In genomic region chr20:12827796-12828406, GRCh38 we compare ENCODE assay signal across 23 cellular contexts.
DNase-seq lines count a peak whose midpoint lies in the region; ATAC-seq and TF ChIP-seq lines count a peak whose summit lies in the region.
"Had no signal": no experiment of that assay in that cellular context is flagged by ENCODE, and none has a peak within 500 bp of the region (broad histone marks: within the 10 kb centered on the region; RNA-seq: fewer than 3 reads in every experiment).

No MANE protein-coding gene starts in this region.

- no peak overlapping the region for H3K4me2 ChIP-seq in GM23338
- H3K4me2 ChIP-seq: hepatocyte had no signal

- H3K9me3 Mint-ChIP-seq in GM23338 (no peaks in the 10 kb centered on the region; the same call in 1 of the 3 replicates), endothelial cell (ENCODE audit: unreplicated experiment) (no peaks in the 10 kb centered on the region)
- no peaks in the 10 kb centered on the region for H3K9me3 Mint-ChIP-seq in activated naive CD8-positive, alpha-beta T cell treated with anti-CD3 and anti-CD28 coated beads, Interleukin-2, amount 50 U/mL, for 24 hours
- H3K9me3 Mint-ChIP-seq: activated naive CD4-positive, alpha-beta T cell treated with anti-CD3 and anti-CD28 coated beads for 36 hours had no signal

- no peaks in the 10 kb centered on the region for H4K20me1 ChIP-seq in GM23338 (replicated peaks; ENCODE audit: insufficient read depth)

- H3K4me3 Mint-ChIP-seq in GM23338 (no peak overlapping the region), endothelial cell (ENCODE audit: unreplicated experiment) (no peak overlapping the region)
- H3K4me3 Mint-ChIP-seq in activated naive CD8-positive, alpha-beta T cell treated with anti-CD3 and anti-CD28 coated beads, Interleukin-2, amount 50 U/mL, for 24 hours: no peak overlapping the region
- H3K4me3 Mint-ChIP-seq: activated naive CD4-positive, alpha-beta T cell treated with anti-CD3 and anti-CD28 coated beads for 36 hours; activated T-cell treated with anti-CD3 and anti-CD28 coated beads, Interleukin-2, amount 50 U/mL, for 72 hours; CD4-positive, alpha-beta memory T cell had no signal

- H3K27ac Mint-ChIP-seq in GM23338 (no peak overlapping the region), endothelial cell (ENCODE audit: unreplicated experiment) (no peak overlapping the region)
- H3K27ac Mint-ChIP-seq in activated naive CD8-positive, alpha-beta T cell treated with anti-CD3 and anti-CD28 coated beads, Interleukin-2, amount 50 U/mL, for 24 hours: no peak overlapping the region
- H3K27ac Mint-ChIP-seq: activated naive CD4-positive, alpha-beta T cell treated with anti-CD3 and anti-CD28 coated beads for 36 hours; activated T-cell treated with anti-CD3 and anti-CD28 coated beads, Interleukin-2, amount 50 U/mL, for 72 hours; CD4-positive, alpha-beta memory T cell had no signal

- no peaks in the 10 kb centered on the region for H3K9me2 ChIP-seq in GM23338 (ENCODE audit: insufficient read depth)

- H3K79me2 ChIP-seq in GM23338 (replicated peaks; ENCODE audit: insufficient read depth): no peaks in the 10 kb centered on the region
- H3K79me2 ChIP-seq: hepatocyte had no signal

- H2AFZ ChIP-seq in GM23338: no peak overlapping the region
- H2AFZ ChIP-seq: GM23248, hepatocyte had no signal

- H3K4me3 ChIP-seq in GM23338: no peak overlapping the region
- H3K4me3 ChIP-seq: dorsolateral prefrontal cortex, GM23248, hepatocyte, Peyer's patch, SJCRH30 had no signal

- no peak for TF ChIP-seq CTCF in GM23338 (conservative IDR thresholded peaks at IDR 0.05; ENCODE audit: low read depth in 2 of 2)
- TF ChIP-seq CTCF in endothelial cell (IDR thresholded peaks at IDR 0.05; ENCODE audit: unreplicated experiment): no peak

- H3K36me3 ChIP-seq in GM23338 (ENCODE audit: insufficient read depth): no peaks in the 10 kb centered on the region
- H3K36me3 ChIP-seq: neutrophil, Peyer's patch, SJCRH30 had no signal

- H3K27me3 Mint-ChIP-seq in GM23338 (ENCODE audit: insufficient read depth, low read depth, poor library complexity): peaks cover under 1% of the 10 kb centered on the region
- H3K27me3 Mint-ChIP-seq in endothelial cell (ENCODE audit: unreplicated experiment): no peaks in the 10 kb centered on the region
- H3K27me3 Mint-ChIP-seq in activated naive CD8-positive, alpha-beta T cell treated with anti-CD3 and anti-CD28 coated beads, Interleukin-2, amount 50 U/mL, for 24 hours: no peaks in the 10 kb centered on the region
- H3K27me3 Mint-ChIP-seq: CD4-positive, alpha-beta memory T cell had no signal

- ATAC-seq in GM23338: peak; percentile 51; the same call in 2 of the 3 replicates
- no peak for ATAC-seq in GM18498 (IDR thresholded peaks at IDR 0.05; ENCODE audit: unreplicated experiment)
- no peak for ATAC-seq in activated naive CD8-positive, alpha-beta T cell treated with anti-CD3 and anti-CD28 coated beads, Interleukin-2, amount 50 U/mL, for 24 hours
- ATAC-seq: activated T-cell treated with anti-CD3 and anti-CD28 coated beads, Interleukin-2, amount 50 U/mL, for 72 hours had no signal

- H3K4me1 Mint-ChIP-seq in GM23338: peaks cover 4% of the 10 kb centered on the region
- H3K4me1 Mint-ChIP-seq in endothelial cell (ENCODE audit: unreplicated experiment): peaks cover 2% of the 10 kb centered on the region
- no peaks in the 10 kb centered on the region for H3K4me1 Mint-ChIP-seq in activated naive CD8-positive, alpha-beta T cell treated with anti-CD3 and anti-CD28 coated beads, Interleukin-2, amount 50 U/mL, for 24 hours
- H3K4me1 Mint-ChIP-seq: CD4-positive, alpha-beta memory T cell had no signal

- no peaks in the 10 kb centered on the region for H3K27me3 ChIP-seq in GM23338 (ENCODE audit: insufficient read depth)
- H3K27me3 ChIP-seq: dorsolateral prefrontal cortex, hepatocyte, neutrophil, Peyer's patch had no signal

- H3K27ac ChIP-seq in GM23338 (ENCODE audit: low read depth): no peak overlapping the region
- H3K27ac ChIP-seq: 22Rv1, GM23248, hepatocyte, neutrophil, Peyer's patch, SJCRH30 had no signal

- H3K36me3 Mint-ChIP-seq in GM23338 (ENCODE audit: low read depth): no peaks in the 10 kb centered on the region
- H3K36me3 Mint-ChIP-seq in endothelial cell (ENCODE audit: low read depth, unreplicated experiment): no peaks in the 10 kb centered on the region
- no peaks in the 10 kb centered on the region for H3K36me3 Mint-ChIP-seq in activated naive CD8-positive, alpha-beta T cell treated with anti-CD3 and anti-CD28 coated beads, Interleukin-2, amount 50 U/mL, for 24 hours (ENCODE audit: low read depth)
- H3K36me3 Mint-ChIP-seq: CD4-positive, alpha-beta memory T cell had no signal

- H3F3A ChIP-seq in GM23338 (replicated peaks; ENCODE audit: low read depth): no peaks in the 10 kb centered on the region

- DNase-seq in DMS 273 (lab: John Stamatoyannopoulos, UW; ENCODE audit: unreplicated experiment) (peak; percentile 1), DMS 273 treated with DMSO at 0.1 percent for 48 hours (lab: John Stamatoyannopoulos, UW) (no peak), GM23338 (ENCODE audit: low spot score) (peak; percentile 22), NCI-H82 (lab: John Stamatoyannopoulos, UW) (peak; percentile 63), iPS-NIHi7 (ENCODE audit: extremely low spot score) (peak; percentile 25), endothelial cell (ENCODE audit: low spot score) (no peak)
- DNase-seq in activated naive CD8-positive, alpha-beta T cell treated with anti-CD3 and anti-CD28 coated beads, Interleukin-2, amount 50 U/mL, for 24 hours: no peak
- DNase-seq: activated CD4-positive, alpha-beta T cell treated with anti-CD3 and anti-CD28 coated beads for 4 hours; activated naive CD4-positive, alpha-beta T cell treated with anti-CD3 and anti-CD28 coated beads for 36 hours; activated T-cell treated with anti-CD3 and anti-CD28 coated beads, Interleukin-2, amount 50 U/mL, for 72 hours; CD4-positive, alpha-beta memory T cell; DND-41; GM23248; Karpas-422; Peyer's patch; SJCRH30; stimulated activated CD4-positive, alpha-beta T cell treated with anti-CD3 and anti-CD28 coated beads, Interleukin-2, amount 100 ng/mL, for 48 hours; stimulated activated naive CD4-positive, alpha-beta T cell had no signal

- H3K4me1 ChIP-seq in GM23338 (ENCODE audit: insufficient read depth): no peaks in the 10 kb centered on the region
- H3K4me1 ChIP-seq: Peyer's patch, SJCRH30 had no signal

TF ChIP-seq in GM23338, 12 proteins besides CTCF, POLR2A, EP300 and RAD21:
- TF ChIP-seq, protein P1, sequence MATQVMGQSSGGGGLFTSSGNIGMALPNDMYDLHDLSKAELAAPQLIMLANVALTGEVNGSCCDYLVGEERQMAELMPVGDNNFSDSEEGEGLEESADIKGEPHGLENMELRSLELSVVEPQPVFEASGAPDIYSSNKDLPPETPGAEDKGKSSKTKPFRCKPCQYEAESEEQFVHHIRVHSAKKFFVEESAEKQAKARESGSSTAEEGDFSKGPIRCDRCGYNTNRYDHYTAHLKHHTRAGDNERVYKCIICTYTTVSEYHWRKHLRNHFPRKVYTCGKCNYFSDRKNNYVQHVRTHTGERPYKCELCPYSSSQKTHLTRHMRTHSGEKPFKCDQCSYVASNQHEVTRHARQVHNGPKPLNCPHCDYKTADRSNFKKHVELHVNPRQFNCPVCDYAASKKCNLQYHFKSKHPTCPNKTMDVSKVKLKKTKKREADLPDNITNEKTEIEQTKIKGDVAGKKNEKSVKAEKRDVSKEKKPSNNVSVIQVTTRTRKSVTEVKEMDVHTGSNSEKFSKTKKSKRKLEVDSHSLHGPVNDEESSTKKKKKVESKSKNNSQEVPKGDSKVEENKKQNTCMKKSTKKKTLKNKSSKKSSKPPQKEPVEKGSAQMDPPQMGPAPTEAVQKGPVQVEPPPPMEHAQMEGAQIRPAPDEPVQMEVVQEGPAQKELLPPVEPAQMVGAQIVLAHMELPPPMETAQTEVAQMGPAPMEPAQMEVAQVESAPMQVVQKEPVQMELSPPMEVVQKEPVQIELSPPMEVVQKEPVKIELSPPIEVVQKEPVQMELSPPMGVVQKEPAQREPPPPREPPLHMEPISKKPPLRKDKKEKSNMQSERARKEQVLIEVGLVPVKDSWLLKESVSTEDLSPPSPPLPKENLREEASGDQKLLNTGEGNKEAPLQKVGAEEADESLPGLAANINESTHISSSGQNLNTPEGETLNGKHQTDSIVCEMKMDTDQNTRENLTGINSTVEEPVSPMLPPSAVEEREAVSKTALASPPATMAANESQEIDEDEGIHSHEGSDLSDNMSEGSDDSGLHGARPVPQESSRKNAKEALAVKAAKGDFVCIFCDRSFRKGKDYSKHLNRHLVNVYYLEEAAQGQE (IDR thresholded peaks at IDR 0.05; ENCODE audit: unreplicated experiment): no peak
- TF ChIP-seq JUNB (IDR thresholded peaks at IDR 0.05; ENCODE audit: unreplicated experiment) (no peak), POLR2AphosphoS5 (IDR thresholded peaks at IDR 0.05; ENCODE audit: low read depth) (no peak), CREB1 (CRISPR knock-in tag; IDR thresholded peaks at IDR 0.05; ENCODE audit: low read depth) (no peak), EZH2 (IDR thresholded peaks at IDR 0.05; ENCODE audit: low read depth, unreplicated experiment) (no peak), ZNF114 (CRISPR knock-in tag; IDR thresholded peaks at IDR 0.05) (no peak), STAT1 (IDR thresholded peaks at IDR 0.05; ENCODE audit: unreplicated experiment) (no peak), NANOG (IDR thresholded peaks at IDR 0.05; ENCODE audit: borderline replicate concordance) (no peak), ZNF331 (CRISPR knock-in tag; IDR thresholded peaks at IDR 0.05; ENCODE audit: low read depth) (no peak), ETS1 (IDR thresholded peaks at IDR 0.05) (no peak)

Comparison
In these comparisons a context has a peak if more than half of its experiments do, and no peak if none do; other contexts are left out.
1. DNase-seq: peak in DMS 273 (single experiment), GM23338 (single experiment), NCI-H82 (single experiment) and iPS-NIHi7 (single experiment); none in DMS 273 treated with DMSO at 0.1 percent for 48 hours (single experiment), endothelial cell (single experiment) and activated naive CD8-positive, alpha-beta T cell treated with anti-CD3 and anti-CD28 coated beads, Interleukin-2, amount 50 U/mL, for 24 hours (single experiment).